1 cellular context compared by ENCODE assay signal in the genomic region with DNA sequence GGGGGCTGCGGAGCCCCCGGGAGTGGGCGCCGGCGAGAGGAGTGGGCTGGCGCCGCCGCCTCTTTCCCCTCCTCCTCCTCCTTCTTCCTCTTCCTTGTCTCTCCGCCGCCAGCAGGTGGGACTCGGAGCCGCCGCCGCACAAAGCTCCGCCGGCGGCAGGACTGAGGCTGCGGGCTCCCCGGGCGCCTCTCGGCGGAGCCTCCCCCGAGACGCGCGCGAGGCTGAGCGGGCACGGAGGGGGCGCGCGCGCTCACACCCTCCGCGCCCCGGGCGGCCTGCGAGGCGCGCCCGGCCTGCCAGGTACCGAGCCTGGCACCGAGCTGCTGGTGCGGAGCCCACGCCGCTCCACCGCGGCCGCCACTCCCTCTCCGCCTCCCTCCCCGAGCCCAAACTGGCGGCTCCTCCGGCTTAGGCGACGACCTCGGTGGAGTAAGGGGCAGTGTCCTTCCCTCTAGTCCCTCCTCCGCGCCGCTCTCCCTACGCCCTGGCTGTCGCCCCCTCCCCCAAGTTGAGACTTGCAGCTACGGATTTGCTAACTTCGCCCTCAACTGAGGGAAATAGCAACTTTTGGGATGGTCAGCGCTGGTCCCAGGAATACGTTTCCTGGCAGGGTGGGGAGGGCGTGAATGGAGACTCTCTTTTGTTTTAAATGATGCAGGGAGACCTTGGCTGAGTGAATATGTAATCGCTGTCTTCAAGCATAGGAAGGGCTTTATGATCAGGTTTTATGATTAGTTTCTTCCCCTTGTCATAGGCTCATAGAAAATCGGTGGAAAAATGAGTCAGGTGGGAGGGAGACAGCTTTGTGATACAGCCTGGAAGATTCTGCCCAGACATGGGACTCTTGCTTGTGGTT.
TF ChIP-seq lines count a peak whose summit lies in the region.

No MANE protein-coding gene starts in this region.

TF ChIP-seq in K562, 482 proteins besides CTCF, POLR2A, EP300 and RAD21 (continued from another document):
- TF ChIP-seq, protein P1, sequence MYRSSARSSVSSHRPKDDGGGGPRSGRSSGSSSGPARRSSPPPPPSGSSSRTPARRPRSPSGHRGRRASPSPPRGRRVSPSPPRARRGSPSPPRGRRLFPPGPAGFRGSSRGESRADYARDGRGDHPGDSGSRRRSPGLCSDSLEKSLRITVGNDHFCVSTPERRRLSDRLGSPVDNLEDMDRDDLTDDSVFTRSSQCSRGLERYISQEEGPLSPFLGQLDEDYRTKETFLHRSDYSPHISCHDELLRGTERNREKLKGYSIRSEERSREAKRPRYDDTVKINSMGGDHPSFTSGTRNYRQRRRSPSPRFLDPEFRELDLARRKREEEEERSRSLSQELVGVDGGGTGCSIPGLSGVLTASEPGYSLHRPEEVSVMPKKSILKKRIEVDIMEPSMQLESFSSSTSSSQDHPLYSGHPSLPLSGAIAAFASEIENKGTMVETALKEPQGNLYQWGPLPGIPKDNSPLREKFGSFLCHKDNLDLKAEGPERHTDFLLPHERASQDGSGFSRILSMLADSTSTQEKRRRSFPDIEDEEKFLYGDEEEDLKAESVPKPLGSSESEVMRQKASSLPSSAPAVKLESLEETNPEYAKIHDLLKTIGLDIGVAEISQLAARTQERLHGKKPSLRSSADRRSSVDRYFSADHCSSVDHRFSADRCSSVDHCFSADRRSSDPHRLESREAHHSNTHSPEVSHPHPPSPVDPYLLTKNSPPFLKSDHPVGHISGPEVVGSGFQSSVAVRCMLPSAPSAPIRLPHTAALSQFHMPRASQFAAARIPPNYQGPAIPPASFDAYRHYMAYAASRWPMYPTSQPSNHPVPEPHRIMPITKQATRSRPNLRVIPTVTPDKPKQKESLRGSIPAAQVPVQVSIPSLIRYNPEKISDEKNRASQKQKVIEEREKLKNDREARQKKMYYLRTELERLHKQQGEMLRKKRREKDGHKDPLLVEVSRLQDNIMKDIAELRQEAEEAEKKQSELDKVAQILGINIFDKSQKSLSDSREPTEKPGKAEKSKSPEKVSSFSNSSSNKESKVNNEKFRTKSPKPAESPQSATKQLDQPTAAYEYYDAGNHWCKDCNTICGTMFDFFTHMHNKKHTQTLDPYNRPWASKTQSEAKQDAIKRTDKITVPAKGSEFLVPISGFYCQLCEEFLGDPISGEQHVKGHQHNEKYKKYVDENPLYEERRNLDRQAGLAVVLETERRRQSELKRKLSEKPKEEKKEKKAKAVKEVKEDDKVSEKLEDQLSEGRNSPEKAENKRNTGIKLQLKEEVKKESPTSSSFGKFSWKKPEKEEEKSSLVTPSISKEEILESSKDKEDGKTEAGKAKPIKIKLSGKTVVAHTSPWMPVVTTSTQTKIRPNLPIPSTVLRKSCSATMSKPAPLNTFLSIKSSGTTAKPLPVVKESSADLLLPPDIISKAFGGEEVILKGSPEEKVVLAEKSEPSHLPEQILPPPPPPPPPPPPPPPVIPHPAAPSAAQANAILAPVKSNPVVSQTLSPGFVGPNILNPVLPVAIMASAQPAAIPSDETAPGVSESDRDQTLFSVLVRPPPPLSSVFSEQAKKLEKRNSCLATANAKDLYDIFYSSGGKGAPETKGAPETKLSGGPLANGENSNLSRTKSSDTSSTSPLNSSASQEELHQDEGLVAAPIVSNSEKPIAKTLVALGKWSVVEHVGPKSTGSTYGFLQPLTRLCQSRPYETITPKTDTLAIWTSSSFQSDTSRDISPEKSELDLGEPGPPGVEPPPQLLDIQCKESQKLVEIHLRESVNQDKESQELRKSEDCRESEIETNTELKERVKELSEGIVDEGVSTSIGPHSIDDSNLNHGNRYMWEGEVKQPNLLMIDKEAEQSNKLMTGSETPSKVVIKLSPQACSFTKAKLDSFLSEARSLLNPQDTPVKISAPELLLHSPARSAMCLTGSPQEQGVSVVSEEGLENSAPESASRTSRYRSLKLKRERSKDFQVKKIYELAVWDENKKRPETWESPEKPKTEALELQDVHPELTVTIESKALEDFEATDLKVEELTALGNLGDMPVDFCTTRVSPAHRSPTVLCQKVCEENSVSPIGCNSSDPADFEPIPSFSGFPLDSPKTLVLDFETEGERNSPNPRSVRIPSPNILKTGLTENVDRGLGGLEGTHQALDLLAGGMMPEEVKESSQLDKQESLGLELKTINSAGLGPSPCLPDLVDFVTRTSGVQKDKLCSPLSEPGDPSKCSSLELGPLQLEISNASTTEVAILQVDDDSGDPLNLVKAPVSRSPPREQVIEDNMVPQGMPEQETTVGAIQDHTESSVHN (IDR thresholded peaks at IDR 0.05; ENCODE audit: borderline replicate concordance in 1 of 2, low read depth in 1 of 2) = no peak
- TF ChIP-seq NR2F6 (CRISPR knock-in tag; IDR thresholded peaks at IDR 0.05) (no peak), IRF2 (CRISPR knock-in tag; IDR thresholded peaks at IDR 0.05) (no peak)
TF ChIP-seq in K562: peak in this region for 0.
